ENCODE assay signal across 24 cellular contexts in genomic region chr7:33939121-33939520, GRCh38. TPM values are rescaled to one million over a fixed set of nuclear protein-coding genes. Genes with fewer than 3 reads are reported as not detected.
DNase-seq lines count a peak whose midpoint lies in the region; ATAC-seq and TF ChIP-seq lines count a peak whose summit lies in the region.
"Had no signal": no experiment of that assay in that cellular context is flagged by ENCODE, and none has a peak within 500 bp of the region (broad histone marks: within the 10 kb centered on the region; RNA-seq: fewer than 3 reads in every experiment).

No MANE protein-coding gene starts in this region.

- H3K79me1 ChIP-seq in mesendoderm (ENCODE audit: low read length), result no peaks in the 10 kb centered on the region

- H3K4ac ChIP-seq in mesendoderm (ENCODE audit: low read depth, low read length), result no peak overlapping the region

- H3K27me3 ChIP-seq in WERI-Rb-1 (ENCODE audit: insufficient read depth, low read depth, severe bottlenecking) (no peaks in the 10 kb centered on the region), mesendoderm (ENCODE audit: insufficient read depth, low read length, poor library complexity) (no peaks in the 10 kb centered on the region)
- H3K27me3 ChIP-seq: BE2C, BLaER1 had no signal

- H3K23ac ChIP-seq in mesendoderm (ENCODE audit: low read length), result no peak overlapping the region

- no peak overlapping the region for H3K4me3 Mint-ChIP-seq in natural killer cell
- H3K4me3 Mint-ChIP-seq: CD14-positive monocyte; CD4-positive, alpha-beta memory T cell; CD4-positive, CD25-positive, alpha-beta regulatory T cell; CD8-positive, alpha-beta memory T cell had no signal

- H2BK15ac ChIP-seq in mesendoderm (replicated peaks; ENCODE audit: low read depth), result no peak overlapping the region

- ATAC-seq in natural killer cell, result no peak
- ATAC-seq: GM12878 had no signal

- H3K27ac ChIP-seq in WERI-Rb-1 (no peak overlapping the region), mesendoderm (ENCODE audit: low read depth, low read length) (no peak overlapping the region)
- H3K27ac ChIP-seq: BLaER1 had no signal

- H2BK5ac ChIP-seq in mesendoderm (ENCODE audit: low read length), result no peak overlapping the region

- intact Hi-C loops in natural killer cell (cut with micrococcal nuclease), result loop anchor here (10.0 kb wide), 1 partner anchor 514 kb away; no protein-coding TSS in a partner anchor

- H3K4me1 Mint-ChIP-seq in natural killer cell, result no peaks in the 10 kb centered on the region
- H3K4me1 Mint-ChIP-seq: CD14-positive monocyte; CD4-positive, alpha-beta memory T cell; CD4-positive, CD25-positive, alpha-beta regulatory T cell; CD8-positive, alpha-beta memory T cell had no signal

- H3K9ac ChIP-seq in mesendoderm (ENCODE audit: low read length), result no peak overlapping the region
- H3K9ac ChIP-seq: BLaER1 had no signal

- no peak for TF ChIP-seq CTCF in WERI-Rb-1 (IDR thresholded peaks at IDR 0.05; ENCODE audit: low read depth, low read length)
- no peak for TF ChIP-seq CTCF in natural killer cell (IDR thresholded peaks at IDR 0.05)

- peaks cover 15 to 17% of the 10 kb centered on the region in 2 donors for H3K27me3 Mint-ChIP-seq in natural killer cell (ENCODE audit: low read depth in 2 of 2)

- WGBS in mesendoderm (ENCODE audit: extremely low coverage, insufficient coverage, low lambda C conversion rate), result no CpG with 5 or more reads among the region's 2 CpGs

- peaks cover 6% of the 10 kb centered on the region for H3K4me1 ChIP-seq in mesendoderm (ENCODE audit: control insufficient read depth, low read depth, low read length)
- H3K4me1 ChIP-seq: BE2C had no signal

- no peak overlapping the region for H2BK120ac ChIP-seq in mesendoderm (ENCODE audit: low read depth, low read length)

- H3K9me3 Mint-ChIP-seq in natural killer cell, result no peaks in the 10 kb centered on the region
- H3K9me3 Mint-ChIP-seq: CD14-positive monocyte; CD4-positive, alpha-beta memory T cell; CD8-positive, alpha-beta memory T cell had no signal

- H4K5ac ChIP-seq in mesendoderm (ENCODE audit: low read length), result no peak overlapping the region

- no peaks in the 10 kb centered on the region for H3K79me2 ChIP-seq in mesendoderm (ENCODE audit: control insufficient read depth, insufficient read depth, low read length)

- H4K8ac ChIP-seq in mesendoderm (ENCODE audit: low read depth, low read length), result no peak overlapping the region

- peak overlapping the region; percentile 34 for H3K18ac ChIP-seq in mesendoderm (ENCODE audit: low read length)

- H3K27ac Mint-ChIP-seq in natural killer cell, result no peak overlapping the region
- H3K27ac Mint-ChIP-seq: CD14-positive monocyte; CD4-positive, alpha-beta memory T cell; CD4-positive, CD25-positive, alpha-beta regulatory T cell; CD8-positive, alpha-beta memory T cell had no signal

- no peaks in the 10 kb centered on the region for H3K36me3 ChIP-seq in WERI-Rb-1
- H3K36me3 ChIP-seq in mesendoderm (ENCODE audit: control insufficient read depth, insufficient read depth, low read length), result no peaks in the 10 kb centered on the region
- H3K36me3 ChIP-seq: BE2C, BLaER1 had no signal

- no peaks in the 10 kb centered on the region for H3K9me3 ChIP-seq in WERI-Rb-1 (ENCODE audit: severe bottlenecking)
- H3K9me3 ChIP-seq: BE2C, BLaER1 had no signal

- no peaks in the 10 kb centered on the region for H3K36me3 Mint-ChIP-seq in natural killer cell
- H3K36me3 Mint-ChIP-seq: CD14-positive monocyte; CD4-positive, alpha-beta memory T cell; CD4-positive, CD25-positive, alpha-beta regulatory T cell; CD8-positive, alpha-beta memory T cell had no signal

- peak; percentile 38 for DNase-seq in NCI-H226
- peak; percentile 19 for DNase-seq in WERI-Rb-1
- peak; percentile 93 for DNase-seq in mesendoderm
- no peak for DNase-seq in natural killer cell
- no peak for DNase-seq in ecto neural progenitor cell (ENCODE audit: low spot score)
- DNase-seq: 8988T; ACHN; BE2C; C1 segment of cervical spinal cord; CD4-positive, alpha-beta memory T cell; CD4-positive, CD25-positive, alpha-beta regulatory T cell; CD8-positive, alpha-beta memory T cell; COR-L47; DMS 273 treated with DMSO at 0.1 percent for 48 hours; DMS153; DMS53; DMS79; DND-41; EL; GDM1 had no signal

- H3K4me2 ChIP-seq in mesendoderm (ENCODE audit: low read length), result no peak overlapping the region
- H3K4me2 ChIP-seq: BLaER1 had no signal

- no peak overlapping the region for H3K56ac ChIP-seq in mesendoderm (ENCODE audit: low read length)

- H3K4me3 ChIP-seq in WERI-Rb-1 (ENCODE audit: low read depth, low read length) (no peak overlapping the region), mesendoderm (ENCODE audit: low read length) (no peak overlapping the region)
- H3K4me3 ChIP-seq: BLaER1, GM12878 had no signal

- no peak overlapping the region for H2AK5ac ChIP-seq in mesendoderm (ENCODE audit: low read length)

RNA-seq across cellular contexts. Expression of gene BMPER, which starts 33.8 kb away (rescaled TPM):
- 0.52 TPM for polyA plus RNA-seq in mesendoderm (2013, experiment 1 of 2)
- 0.64 TPM for polyA plus RNA-seq in mesendoderm (2013, experiment 2 of 2)
- total RNA-seq in natural killer cell, result under 1 TPM; 0.32 to 0.64 (median 0.50) TPM
- total RNA-seq: CD4-positive, CD25-positive, alpha-beta regulatory T cell; CD8-positive, alpha-beta memory T cell; G401; GM12878 had no signal
- polyA plus RNA-seq: CD14-positive monocyte; CD4-positive, CD25-positive, alpha-beta regulatory T cell; CD8-positive, alpha-beta memory T cell had no signal

Comparison
In these comparisons a context has a peak if more than half of its experiments do, and no peak if none do; other contexts are left out.
1. DNase-seq: peak in NCI-H226 (single experiment), WERI-Rb-1 (single experiment) and mesendoderm (single experiment); none in natural killer cell (single experiment) and ecto neural progenitor cell (single experiment).